Comparison of ENCODE assay signal across 9 cellular contexts in the genomic region with DNA sequence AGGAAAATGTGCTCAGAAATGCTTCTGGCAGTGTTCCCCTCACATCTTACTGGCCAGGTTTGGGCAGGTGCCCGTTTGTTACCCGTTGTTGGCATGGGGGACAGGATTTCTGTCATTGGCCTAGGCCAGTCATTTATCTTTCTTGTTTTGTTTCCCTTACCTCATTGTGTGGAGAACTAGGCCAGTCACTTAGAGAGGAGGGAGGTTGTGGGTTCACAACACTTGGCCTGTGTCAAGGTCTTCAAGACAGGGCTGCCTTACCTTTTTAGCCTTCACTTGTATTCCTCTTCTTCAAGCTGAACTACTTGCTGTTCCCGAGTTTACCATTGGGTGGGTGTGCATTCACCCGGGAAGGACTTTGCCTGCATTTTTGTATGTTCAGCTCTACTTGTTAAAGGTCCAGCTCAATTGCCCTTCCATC. TPM values are rescaled to one million over a fixed set of nuclear protein-coding genes. Genes with fewer than 3 reads are reported as not detected.
A peak's percentile ranks its signal among the peaks of the same experiment; 100 is the strongest.
DNase-seq lines count a peak whose midpoint lies in the region; ATAC-seq, FAIRE-seq and TF ChIP-seq lines count a peak whose summit lies in the region.
"Had no signal": no experiment of that assay in that cellular context is flagged by ENCODE, and none has a peak within 500 bp of the region (broad histone marks: within the 10 kb centered on the region; RNA-seq: fewer than 3 reads in every experiment).

No MANE protein-coding gene starts in this region.

- no peak for TF ChIP-seq POLR2A in K562 (conservative IDR thresholded peaks at IDR 0.05)

- H4K20me1 ChIP-seq in K562 (replicated peaks; ENCODE audit: control insufficient read depth, insufficient read depth, low read length): 0 out of 2 replicates have a peak, but pooled peaks cover 3% of the 10 kb centered on the region

- peaks cover 3% of the 10 kb centered on the region; the same call in 2 of the 3 replicates for H3K79me2 ChIP-seq in K562 (ENCODE audit: control insufficient read depth, insufficient read depth, low read length)

- ATAC-seq in K562 (peak; percentile 68), HG02678 (IDR thresholded peaks at IDR 0.05; ENCODE audit: unreplicated experiment) (no peak)
- ATAC-seq in stimulated activated naive B cell treated with anti-CD40 and anti-IgM and Interleukin-4, amounts not matched to agents 10 μg/mL and 1 μg/mL and 100 μg/mL, for 72 hours (replicated peaks): peak; percentile 38 to 55

- H3K36me3 Mint-ChIP-seq in stimulated activated naive B cell treated with anti-CD40 and anti-IgM and Interleukin-4, amounts not matched to agents 10 μg/mL and 1 μg/mL and 100 μg/mL, for 72 hours: peaks cover 0 to 4% of the 10 kb centered on the region in 2 donors

- no peaks in the 10 kb centered on the region for H3K27me3 ChIP-seq in K562 (ENCODE audit: control insufficient read depth in 2 of 2, insufficient read depth in 2 of 2, low read length in 2 of 2)
- H3K27me3 ChIP-seq: dorsolateral prefrontal cortex had no signal

- peaks cover 0 to 4% of the 10 kb centered on the region in 2 experiments; a peak in 2 of 5 replicates for H3K4me1 ChIP-seq in K562 (replicated peaks in 1 of 2; ENCODE audit: control insufficient read depth in 2 of 2, insufficient read depth in 2 of 2, low read length in 2 of 2)

- no peaks in the 10 kb centered on the region for H3K27me3 Mint-ChIP-seq in stimulated activated naive B cell treated with anti-CD40 and anti-IgM and Interleukin-4, amounts not matched to agents 10 μg/mL and 1 μg/mL and 100 μg/mL, for 72 hours

- H3K27ac Mint-ChIP-seq in stimulated activated naive B cell treated with anti-CD40 and anti-IgM and Interleukin-4, amounts not matched to agents 10 μg/mL and 1 μg/mL and 100 μg/mL, for 72 hours: no peak overlapping the region

- no peak overlapping the region for H3K4me2 ChIP-seq in K562 (ENCODE audit: insufficient read depth, low read length)

- H3K4me3 Mint-ChIP-seq in stimulated activated naive B cell treated with anti-CD40 and anti-IgM and Interleukin-4, amounts not matched to agents 10 μg/mL and 1 μg/mL and 100 μg/mL, for 72 hours: no peak overlapping the region

- WGBS in K562 (ENCODE audit: insufficient coverage, low coverage, missing lambda C conversion rate): 38% methylated on average over 4 of the region's 4 CpGs

- intact Hi-C loops in K562 (cut with micrococcal nuclease): no loop called here

- CTCF ChIA-PET in K562 (lab: Yijun Ruan, JAX; ENCODE audit: low intra/inter-chr PET ratio): no interaction called here

- no peaks in the 10 kb centered on the region for H3K9me1 ChIP-seq in K562 (ENCODE audit: control insufficient read depth, insufficient read depth, low read length)

- POLR2A ChIA-PET in K562 (lab: Yijun Ruan, JAX): interaction anchor here (0.6 to 1.1 kb wide), 5 partner anchors 14 to 777 kb away, joined by 3 to 5 read pairs (median 3); no protein-coding TSS in a partner anchor

- no peaks in the 10 kb centered on the region for H3K36me3 ChIP-seq in K562 (ENCODE audit: control insufficient read depth, insufficient read depth, low read length)

- peaks cover 11 to 29% of the 10 kb centered on the region in 2 donors for H3K4me1 Mint-ChIP-seq in stimulated activated naive B cell treated with anti-CD40 and anti-IgM and Interleukin-4, amounts not matched to agents 10 μg/mL and 1 μg/mL and 100 μg/mL, for 72 hours

- no peaks in the 10 kb centered on the region for H3K9me3 Mint-ChIP-seq in stimulated activated naive B cell treated with anti-CD40 and anti-IgM and Interleukin-4, amounts not matched to agents 10 μg/mL and 1 μg/mL and 100 μg/mL, for 72 hours

- no peak overlapping the region for H2AFZ ChIP-seq in K562 (ENCODE audit: low read depth, low read length)

- BruUV-seq in K562 (replicated peaks; lab: Mats Ljungman, UMichigan): no TSS peak

- H3K9me3 ChIP-seq in K562 (replicated peaks; ENCODE audit: control insufficient read depth, insufficient read depth, low read depth, low read length): no peaks in the 10 kb centered on the region

- no peak overlapping the region; a peak in 1 of 4 replicates for H3K9ac ChIP-seq in K562 (ENCODE audit: insufficient read depth in 1 of 2, low read depth in 2 of 2, low read length in 2 of 2)

- no peak overlapping the region for H3K27ac ChIP-seq in K562 (ENCODE audit: extremely low read depth, low read depth, low read length)

- no peak overlapping the region for H3K4me3 ChIP-seq in K562
- H3K4me3 ChIP-seq: dorsolateral prefrontal cortex had no signal

- DNase-seq in K562 (ENCODE audit: extremely low read depth in 1 of 4, low spot score in 3 of 4): no peak
- DNase-seq in kidney glomerular epithelial cell (lab: John Stamatoyannopoulos, UW): peak; percentile 30
- DNase-seq in stimulated activated naive B cell treated with anti-CD40 and anti-IgM and Interleukin-4, amounts not matched to agents 10 μg/mL and 1 μg/mL and 100 μg/mL, for 72 hours: no peak
- no peak for DNase-seq in HPDE6-E6E7 (ENCODE audit: extremely low spot score)
- DNase-seq in MV-4-11 (lab: John Stamatoyannopoulos, UW): no peak

- peak; percentile 29; the same call in 1 of the 2 replicates for TF ChIP-seq RAD21 in Ishikawa (IDR thresholded peaks at IDR 0.05; ENCODE audit: low read depth)
- TF ChIP-seq RAD21 in K562 (CRISPR knock-in tag; conservative IDR thresholded peaks at IDR 0.05 in 1 of 2, IDR thresholded peaks at IDR 0.05 in 1 of 2): peak; percentile 7 to 37; a peak in 2 of 4 replicates

- peak; percentile 70 for FAIRE-seq in K562 (lab: Jason Lieb, UNC)
- FAIRE-seq: GM18507 had no signal

- TF ChIP-seq CTCF in K562 (IDR thresholded peaks at IDR 0.05 in 2 of 3, conservative IDR thresholded peaks at IDR 0.05 in 1 of 3; ENCODE audit: insufficient read depth in 2 of 3, low read depth in 1 of 3, low read length in 3 of 3): peak; percentile 8 to 44 (median 21); a peak in 2 of 6 replicates

- no peak for TF ChIP-seq EP300 in Ishikawa (IDR thresholded peaks at IDR 0.05; ENCODE audit: borderline replicate concordance)
- TF ChIP-seq EP300 in K562 (IDR thresholded peaks at IDR 0.05; ENCODE audit: low read length): no peak

- in situ Hi-C loops in K562 (cut with MboI): no loop called here

TF ChIP-seq in Ishikawa, 13 proteins besides CTCF, POLR2A, EP300 and RAD21 (continues in another document):
- no peak for TF ChIP-seq YY1 (IDR thresholded peaks at IDR 0.05; ENCODE audit: low read depth)
- no peak for TF ChIP-seq MAX (IDR thresholded peaks at IDR 0.05)
- TF ChIP-seq TCF12 (IDR thresholded peaks at IDR 0.05; ENCODE audit: low read depth): no peak
- TF ChIP-seq ZBTB7A (IDR thresholded peaks at IDR 0.05; ENCODE audit: low read depth): no peak
- TF ChIP-seq TAF1 (IDR thresholded peaks at IDR 0.05; ENCODE audit: low read depth): no peak

TF ChIP-seq in K562, 482 proteins besides CTCF, POLR2A, EP300 and RAD21 (continues in another document):
- TF ChIP-seq HOXB6 (CRISPR knock-in tag; IDR thresholded peaks at IDR 0.05; ENCODE audit: borderline replicate concordance) (no peak), LEF1 (IDR thresholded peaks at IDR 0.05) (no peak)
- TF ChIP-seq, protein P1, sequence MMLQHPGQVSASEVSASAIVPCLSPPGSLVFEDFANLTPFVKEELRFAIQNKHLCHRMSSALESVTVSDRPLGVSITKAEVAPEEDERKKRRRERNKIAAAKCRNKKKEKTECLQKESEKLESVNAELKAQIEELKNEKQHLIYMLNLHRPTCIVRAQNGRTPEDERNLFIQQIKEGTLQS (IDR thresholded peaks at IDR 0.05): no peak
- TF ChIP-seq, protein P1 (CRISPR knock-in tag; conservative IDR thresholded peaks at IDR 0.05): no peak

RNA-seq across cellular contexts. Expression of gene SNX25, which starts 17.7 kb away (rescaled TPM):
- 50.4 and 67.3 TPM in 2 replicates for total RNA-seq in K562 (2011; cell fraction: chromatin; rRNA removed; ENCODE audit: low replicate concordance)
- total RNA-seq in K562 (2011; cell fraction: nucleolus; rRNA removed): 12.7 and 16.2 TPM in 2 replicates
- total RNA-seq in K562 (2011; cell fraction: nucleoplasm; rRNA removed): 27.6 and 33.9 TPM in 2 replicates
- total RNA-seq in K562 (2014; rRNA removed) (9.4 and 10.4 TPM in 2 replicates), K562 (2014; rRNA removed; fragmentation: Illumina TruSeq; extraction: Trizol) (15.5 and 18.0 TPM in 2 replicates), K562 (2015; rRNA removed; fragmentation: Illumina TruSeq; extraction: Trizol) (12.7 and 14.4 TPM in 2 replicates), K562 (2021) (12.6 and 14.4 TPM in 2 replicates)
- polyA plus RNA-seq in K562 (2011; rRNA removed) (21.9 and 23.4 TPM in 2 replicates), K562 (2014; fragmentation: Illumina TruSeq; extraction: Trizol) (10.4 and 13.3 TPM in 2 replicates), K562 (2014; fragmentation: Nextera tagmentation; extraction: Ambion mirVana) (1 to 10 TPM; 2.5 TPM), K562 (2014; rRNA removed) (9.5 and 9.6 TPM in 2 replicates)
- polyA plus RNA-seq in K562 (2011; cell fraction: cytosol; rRNA removed): 2.3 and 9.1 TPM in 2 replicates
- 13.5 and 17.9 TPM in 2 replicates for polyA plus RNA-seq in K562 (2011; cell fraction: nucleus; rRNA removed)
- polyA plus RNA-seq in K562 (2012): 6.5 and 10.3 TPM in 2 replicates
- polyA minus RNA-seq in K562 (2011; rRNA and poly(A)+ RNA removed): 57.4 and 75.6 TPM in 2 replicates
- 14.9 and 15.0 TPM in 2 replicates for polyA minus RNA-seq in K562 (2011; cell fraction: cytosol; rRNA and poly(A)+ RNA removed)
- polyA minus RNA-seq in K562 (2011; cell fraction: nucleus; rRNA and poly(A)+ RNA removed): 11.8 and 26.8 TPM in 2 replicates

RNA-seq across cellular contexts. Expression of gene CFAP97, which starts 23.3 kb away (rescaled TPM):
- total RNA-seq in K562 (2011; cell fraction: chromatin; rRNA removed; ENCODE audit: low replicate concordance): 13.8 and 79.1 TPM in 2 replicates
- total RNA-seq in K562 (2011; cell fraction: nucleolus; rRNA removed): 7.0 and 11.4 TPM in 2 replicates
- total RNA-seq in K562 (2011; cell fraction: nucleoplasm; rRNA removed): 19.9 and 32.4 TPM in 2 replicates
- total RNA-seq in K562 (2014; rRNA removed) (19.9 and 22.0 TPM in 2 replicates), K562 (2014; rRNA removed; fragmentation: Illumina TruSeq; extraction: Trizol) (57.7 and 68.7 TPM in 2 replicates), K562 (2015; rRNA removed; fragmentation: Illumina TruSeq; extraction: Trizol) (51.3 and 57.5 TPM in 2 replicates), K562 (2021) (42.7 and 44.6 TPM in 2 replicates)
- polyA plus RNA-seq in K562 (2011; rRNA removed) (48.0 and 57.8 TPM in 2 replicates), K562 (2014; fragmentation: Illumina TruSeq; extraction: Trizol) (35.7 and 44.4 TPM in 2 replicates), K562 (2014; fragmentation: Nextera tagmentation; extraction: Ambion mirVana) (10 to 100 TPM; 17.3 to 42.7 TPM), K562 (2014; rRNA removed) (21.3 and 24.6 TPM in 2 replicates)
- polyA plus RNA-seq in K562 (2011; cell fraction: cytosol; rRNA removed): 9.1 and 19.2 TPM in 2 replicates
- 14.3 and 16.2 TPM in 2 replicates for polyA plus RNA-seq in K562 (2011; cell fraction: nucleus; rRNA removed)
- 23.9 and 27.7 TPM in 2 replicates for polyA plus RNA-seq in K562 (2012)
- 82.2 and 111 TPM in 2 replicates for polyA minus RNA-seq in K562 (2011; rRNA and poly(A)+ RNA removed)
- 22.3 and 34.3 TPM in 2 replicates for polyA minus RNA-seq in K562 (2011; cell fraction: cytosol; rRNA and poly(A)+ RNA removed)
- 14.9 and 27.8 TPM in 2 replicates for polyA minus RNA-seq in K562 (2011; cell fraction: nucleus; rRNA and poly(A)+ RNA removed)
